In the genomic region with DNA sequence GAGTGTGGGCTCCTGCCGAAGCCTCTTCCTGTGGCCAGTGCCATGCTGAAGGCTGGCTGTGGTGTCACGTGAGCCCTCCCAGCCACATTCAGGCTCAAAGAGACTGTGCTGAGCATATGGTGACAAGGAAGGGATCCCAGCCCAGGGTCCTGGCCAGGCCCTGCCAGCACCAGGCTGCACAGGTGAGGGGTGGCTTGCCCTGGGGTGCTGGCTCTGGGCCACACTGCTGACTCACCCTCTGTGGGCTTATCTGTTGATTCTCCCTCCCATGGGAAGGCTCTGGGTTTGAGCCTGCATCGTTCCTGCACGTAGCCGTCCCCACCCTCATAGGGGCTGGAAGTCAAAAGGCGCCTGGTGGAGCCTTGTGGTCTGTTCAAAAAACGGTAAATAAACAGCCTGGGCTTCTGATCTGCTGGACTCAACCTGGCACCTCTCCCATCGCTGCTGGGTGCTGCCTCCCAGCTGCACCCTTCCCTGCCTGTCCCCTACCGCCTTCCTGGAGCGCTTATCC, we compare ENCODE assay signal across 8 cellular contexts. TPM values are rescaled to one million over a fixed set of nuclear protein-coding genes. Genes with fewer than 3 reads are reported as not detected.
DNase-seq lines count a peak whose midpoint lies in the region; ATAC-seq and TF ChIP-seq lines count a peak whose summit lies in the region.

No MANE protein-coding gene starts in this region.

- TF ChIP-seq POLR2A in right lobe of liver (IDR thresholded peaks at IDR 0.05): no peak

- no peaks in the 10 kb centered on the region for H3K36me3 Mint-ChIP-seq in MCF 10A (ENCODE audit: insufficient read depth, unreplicated experiment)

- POLR2A ChIA-PET in MCF 10A (lab: Yijun Ruan, JAX): no interaction called here

- H3K4me3 ChIP-seq in right lobe of liver: no peak overlapping the region

- no peaks in the 10 kb centered on the region for H3K9me3 ChIP-seq in right lobe of liver

- no peaks in the 10 kb centered on the region for H3K36me3 ChIP-seq in right lobe of liver

- H3K4me1 ChIP-seq in right lobe of liver: peaks cover under 1 to 70% (median 33%) of the 10 kb centered on the region in 4 donors

- no CpG with 5 or more reads among the region's 10 CpGs for WGBS in right lobe of liver (ENCODE audit: insufficient coverage, low coverage, low lambda C conversion rate, missing lambda C conversion rate)

- no peaks in the 10 kb centered on the region for H3K27me3 ChIP-seq in right lobe of liver

- no peak overlapping the region for H3K4me3 Mint-ChIP-seq in MCF 10A (ENCODE audit: unreplicated experiment)

- DNase-seq in Caki2 (ENCODE audit: low read depth): peak; percentile 99
- peak; percentile 63 for DNase-seq in NCI-H2029 treated with DMSO at 0.1 percent for 48 hours (lab: John Stamatoyannopoulos, UW)
- DNase-seq in MCF 10A (ENCODE audit: unreplicated experiment): peak; percentile 69
- peak; percentile 74 to 94 (median 75) for DNase-seq in right lobe of liver
- peak; percentile 93 for DNase-seq in ureter (ENCODE audit: low spot score)
- no peak for DNase-seq in NCI-H146 treated with DMSO at 0.1 percent for 48 hours (lab: John Stamatoyannopoulos, UW; ENCODE audit: unreplicated experiment)

- peak overlapping the region; percentile 28 to 82 (median 67) for H3K27ac ChIP-seq in right lobe of liver

- in situ Hi-C loops in Caki2 (cut with HindIII; ENCODE audit: low pct_unique_long_range_greater_than_20kb, low sequenced_read_pairs): no loop called here

- H3K9me3 Mint-ChIP-seq in MCF 10A (ENCODE audit: unreplicated experiment): no peaks in the 10 kb centered on the region

- H3K27me3 Mint-ChIP-seq in MCF 10A (ENCODE audit: insufficient read depth, unreplicated experiment): no peaks in the 10 kb centered on the region

- no TSS peak for BruUV-seq in MCF 10A (replicated peaks; lab: Mats Ljungman, UMichigan)

- peak overlapping the region; percentile 88 for H3K27ac Mint-ChIP-seq in MCF 10A (ENCODE audit: low read depth, unreplicated experiment)

- CTCF ChIA-PET in MCF 10A (lab: Yijun Ruan, JAX): no interaction called here

- intact Hi-C loops in MCF 10A (cut with micrococcal nuclease) (no loop called here), right lobe of liver (cut with DNase I) (no loop called here)

- peaks cover 37% of the 10 kb centered on the region for H3K4me1 Mint-ChIP-seq in MCF 10A (ENCODE audit: insufficient read depth, unreplicated experiment)

- TF ChIP-seq CTCF in MCF 10A (IDR thresholded peaks at IDR 0.05; ENCODE audit: unreplicated experiment): no peak
- peak in 1 of 4 donors; percentile 7 for TF ChIP-seq CTCF in right lobe of liver (IDR thresholded peaks at IDR 0.05)

- ATAC-seq in right lobe of liver (peak; percentile 56 to 72 (median 64)), HG02938 (IDR thresholded peaks at IDR 0.05; ENCODE audit: unreplicated experiment) (no peak), GM21447 (IDR thresholded peaks at IDR 0.05; ENCODE audit: unreplicated experiment) (no peak)

RNA-seq across cellular contexts. Expression of a gene that starts 31.1 kb away (rescaled TPM):
- 331 and 362 TPM in 2 replicates for total RNA-seq in Caki2 (2014; rRNA removed; shearing (Covaris generic); ENCODE audit: low replicate concordance)
- total RNA-seq in MCF 10A (2022) (114 and 125 TPM in 2 replicates), right lobe of liver (10 to 100 TPM; 54.0 to 86.9 (median 68.3) TPM), ureter (352 TPM)

RNA-seq across cellular contexts. Expression of a gene that starts 47.7 kb away (rescaled TPM):
- total RNA-seq in Caki2 (2014; rRNA removed; shearing (Covaris generic); ENCODE audit: low replicate concordance): 32.2 and 57.9 TPM in 2 replicates
- 57.5 and 71.3 TPM in 2 replicates for total RNA-seq in MCF 10A (2022)
- total RNA-seq in right lobe of liver: 10 to 100 TPM; 19.0 to 30.2 (median 26.8) TPM
- total RNA-seq in ureter: 64.2 TPM

Comparison
In these comparisons a context has a peak if more than half of its experiments do, and no peak if none do; other contexts are left out.
1. ATAC-seq: peak in right lobe of liver (4 of 4); none in HG02938 (single experiment) and GM21447 (single experiment).